Comparison of ENCODE assay signal across 18 cellular contexts in the genomic region with DNA sequence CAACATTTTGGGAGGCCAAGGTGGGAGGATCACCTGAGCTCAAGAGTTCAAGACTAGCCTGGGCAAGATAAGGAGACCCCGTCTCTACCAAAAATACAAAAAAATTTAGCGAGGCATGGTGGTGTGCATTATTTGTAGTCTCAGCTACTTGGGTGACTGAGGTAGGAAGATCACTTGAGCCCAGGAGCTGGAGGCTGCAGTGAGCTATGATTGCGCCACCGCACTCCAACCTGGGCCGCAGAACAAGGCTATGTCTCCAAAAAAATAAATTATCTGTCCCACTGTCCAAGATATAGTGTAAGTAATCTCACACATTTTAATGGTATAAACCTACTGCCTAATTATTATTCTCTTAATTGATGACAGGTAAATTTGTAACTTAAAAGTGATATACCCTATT. TPM values are rescaled to one million over a fixed set of nuclear protein-coding genes. Genes with fewer than 3 reads are reported as not detected.
DNase-seq lines count a peak whose midpoint lies in the region; ATAC-seq, FAIRE-seq and TF ChIP-seq lines count a peak whose summit lies in the region.
"Had no signal": no experiment of that assay in that cellular context is flagged by ENCODE, and none has a peak within 500 bp of the region (broad histone marks: within the 10 kb centered on the region; RNA-seq: fewer than 3 reads in every experiment).

No MANE protein-coding gene starts in this region.

- H3K4me1 Mint-ChIP-seq in activated CD8-positive, alpha-beta T cell treated with anti-CD3 and anti-CD28 coated beads for 36 hours (ENCODE audit: low read depth), result peaks cover 70% of the 10 kb centered on the region
- H3K4me1 Mint-ChIP-seq in activated CD8-positive, alpha-beta T cell treated with anti-CD3 and anti-CD28 coated beads, Interleukin-2, amount 10 ng/mL, durations not matched to agents 7 days and 5 days (ENCODE audit: low read depth), result peaks cover 73% of the 10 kb centered on the region
- peaks cover 52 to 85% (median 66%) of the 10 kb centered on the region in 4 donors for H3K4me1 Mint-ChIP-seq in CD4-positive, CD25-positive, alpha-beta regulatory T cell

- H3K56ac ChIP-seq in H1 (replicated peaks; ENCODE audit: insufficient read length, low read depth, low read length), result no peak overlapping the region

- H3K18ac ChIP-seq in H1 (ENCODE audit: extremely low read depth, low read length), result no peak overlapping the region

- H3K4me2 ChIP-seq in KMS-11, result peak overlapping the region; percentile 14; the same call in 1 of the 2 replicates
- H3K4me2 ChIP-seq in H1 (ENCODE audit: insufficient read depth in 1 of 2, low read depth in 2 of 2, low read length in 2 of 2), result no peak overlapping the region

- H3K9ac ChIP-seq in KMS-11 (no peak overlapping the region), H1 (replicated peaks in 1 of 4; ENCODE audit: extremely low read depth in 1 of 4, low read depth in 3 of 4, low read length in 3 of 4) (no peak overlapping the region)

- H3K27ac Mint-ChIP-seq in activated CD8-positive, alpha-beta T cell treated with anti-CD3 and anti-CD28 coated beads for 36 hours, result peak overlapping the region; percentile 59
- no peak overlapping the region for H3K27ac Mint-ChIP-seq in activated CD8-positive, alpha-beta T cell treated with anti-CD3 and anti-CD28 coated beads, Interleukin-2, amount 10 ng/mL, durations not matched to agents 7 days and 5 days
- peak overlapping the region in 1 of 3 donors; percentile 43 for H3K27ac Mint-ChIP-seq in CD4-positive, CD25-positive, alpha-beta regulatory T cell

- no peak overlapping the region for H3K23ac ChIP-seq in H1 (ENCODE audit: insufficient read length)

- H3K14ac ChIP-seq in H1 (ENCODE audit: insufficient read length), result no peak overlapping the region

- no peak overlapping the region for H3K4me3 Mint-ChIP-seq in activated CD8-positive, alpha-beta T cell treated with anti-CD3 and anti-CD28 coated beads for 36 hours
- no peak overlapping the region for H3K4me3 Mint-ChIP-seq in activated CD8-positive, alpha-beta T cell treated with anti-CD3 and anti-CD28 coated beads, Interleukin-2, amount 10 ng/mL, durations not matched to agents 7 days and 5 days
- peak overlapping the region in 3 of 4 donors; percentile 25 to 36 (median 26) for H3K4me3 Mint-ChIP-seq in CD4-positive, CD25-positive, alpha-beta regulatory T cell

- H2BK20ac ChIP-seq in H1 (ENCODE audit: low read length), result no peak overlapping the region

- no peaks in the 10 kb centered on the region for H3K9me3 ChIP-seq in CD4-positive, CD25-positive, alpha-beta regulatory T cell (ENCODE audit: control insufficient read depth in 2 of 2, low read length in 2 of 2)
- no peaks in the 10 kb centered on the region for H3K9me3 ChIP-seq in H1 (ENCODE audit: insufficient read depth in 2 of 2, low read depth in 1 of 2, low read length in 1 of 2)
- no peaks in the 10 kb centered on the region for H3K9me3 ChIP-seq in ovary
- no peaks in the 10 kb centered on the region for H3K9me3 ChIP-seq in thyroid gland

- no peak overlapping the region for H2BK15ac ChIP-seq in H1 (ENCODE audit: low read length)

- intact Hi-C loops in activated CD8-positive, alpha-beta T cell treated with anti-CD3 and anti-CD28 coated beads for 36 hours (cut with micrococcal nuclease), result no loop called here
- intact Hi-C loops in ovary (cut with DNase I) (no loop called here), thyroid gland (cut with DNase I) (no loop called here)

- no peaks in the 10 kb centered on the region for H3K9me3 Mint-ChIP-seq in activated CD8-positive, alpha-beta T cell treated with anti-CD3 and anti-CD28 coated beads for 36 hours
- no peaks in the 10 kb centered on the region for H3K9me3 Mint-ChIP-seq in activated CD8-positive, alpha-beta T cell treated with anti-CD3 and anti-CD28 coated beads, Interleukin-2, amount 10 ng/mL, durations not matched to agents 7 days and 5 days (ENCODE audit: insufficient read depth)
- no peaks in the 10 kb centered on the region for H3K9me3 Mint-ChIP-seq in CD4-positive, CD25-positive, alpha-beta regulatory T cell
- H3K9me3 Mint-ChIP-seq: HFFc6 had no signal

- peaks cover 27% of the 10 kb centered on the region for H3K36me3 ChIP-seq in CD4-positive, CD25-positive, alpha-beta regulatory T cell (ENCODE audit: control insufficient read depth, insufficient read depth, low read length)
- H3K36me3 ChIP-seq in KMS-11 (ENCODE audit: insufficient read depth) (no peaks in the 10 kb centered on the region; the same call in none of the 2 replicates), H1 (ENCODE audit: control insufficient read depth in 2 of 4, insufficient read depth in 4 of 4, low read length in 3 of 4) (peaks cover 0 to 17% (median 2%) of the 10 kb centered on the region in 4 experiments; a peak in 5 of 8 replicates), ovary (no peaks in the 10 kb centered on the region), thyroid gland (no peaks in the 10 kb centered on the region)

- H3K79me2 ChIP-seq in KMS-11 (ENCODE audit: insufficient read depth, low read depth) (peaks cover 98% of the 10 kb centered on the region), H1 (ENCODE audit: control insufficient read depth in 1 of 2, insufficient read depth in 2 of 2, low read length in 2 of 2) (peaks cover 39 to 100% of the 10 kb centered on the region in 2 experiments)

- 0 out of 2 replicates have a peak, but pooled peaks cover 2% of the 10 kb centered on the region for H3K79me1 ChIP-seq in H1 (ENCODE audit: low read depth, low read length)

- POLR2A ChIA-PET in activated CD8-positive, alpha-beta T cell treated with anti-CD3 and anti-CD28 coated beads for 36 hours (lab: Charles Lee), result interaction anchor here (0.6 to 3.3 kb wide), 2 partner anchors 10 to 14 kb away, joined by 3 to 14 read pairs; no protein-coding TSS in a partner anchor
- POLR2A ChIA-PET in activated CD8-positive, alpha-beta T cell treated with anti-CD3 and anti-CD28 coated beads, Interleukin-2, amount 10 ng/mL, durations not matched to agents 7 days and 5 days (lab: Charles Lee), result no interaction called here
- POLR2A ChIA-PET in H1 (lab: Charles Lee; ENCODE audit: partially characterized antibody), result interaction anchor here (0.6 to 2.8 kb wide), 4 partner anchors 10 to 13 kb away, joined by 3 to 12 read pairs (median 6); a partner anchor contains a TSS

- no peak for TF ChIP-seq RAD21 in H1 (IDR thresholded peaks at IDR 0.05 in 1 of 2, conservative IDR thresholded peaks at IDR 0.05 in 1 of 2; ENCODE audit: low read depth in 2 of 2, low read length in 2 of 2)

- H2AK5ac ChIP-seq in H1 (ENCODE audit: low read depth, low read length), result no peak overlapping the region

- peaks cover 42% of the 10 kb centered on the region for H3K36me3 Mint-ChIP-seq in activated CD8-positive, alpha-beta T cell treated with anti-CD3 and anti-CD28 coated beads for 36 hours (ENCODE audit: low read depth)
- peaks cover 33% of the 10 kb centered on the region for H3K36me3 Mint-ChIP-seq in activated CD8-positive, alpha-beta T cell treated with anti-CD3 and anti-CD28 coated beads, Interleukin-2, amount 10 ng/mL, durations not matched to agents 7 days and 5 days (ENCODE audit: low read depth)
- peaks cover 12% of the 10 kb centered on the region for H3K36me3 Mint-ChIP-seq in CD4-positive, CD25-positive, alpha-beta regulatory T cell

- no peak overlapping the region for H2BK12ac ChIP-seq in H1 (ENCODE audit: low read depth, low read length)

- CTCF ChIA-PET in activated CD8-positive, alpha-beta T cell treated with anti-CD3 and anti-CD28 coated beads for 36 hours (lab: Charles Lee), result interaction anchor here (1.2 to 3.6 kb wide), 6 partner anchors 9 to 102 kb away, joined by 3 to 20 read pairs (median 5); no protein-coding TSS in a partner anchor
- CTCF ChIA-PET in activated CD8-positive, alpha-beta T cell treated with anti-CD3 and anti-CD28 coated beads, Interleukin-2, amount 10 ng/mL, durations not matched to agents 7 days and 5 days (lab: Charles Lee), result interaction anchor here (0.9 to 4.1 kb wide), 7 partner anchors 10 to 85 kb away, joined by 3 to 14 read pairs (median 5); no protein-coding TSS in a partner anchor
- CTCF ChIA-PET in H1 (lab: Charles Lee; ENCODE audit: partially characterized antibody), result interaction anchor here (1.2 kb wide), 2 partner anchors 11 to 56 kb away, joined by 3 read pairs; no protein-coding TSS in a partner anchor

- no peak overlapping the region for H3K27ac ChIP-seq in CD4-positive, CD25-positive, alpha-beta regulatory T cell (ENCODE audit: insufficient read depth, low read length, poor library complexity, severe bottlenecking)
- H3K27ac ChIP-seq in KMS-11 (no peak overlapping the region), H1 (ENCODE audit: low read depth, low read length) (no peak overlapping the region), ovary (no peak overlapping the region), thyroid gland (no peak overlapping the region)

- TF ChIP-seq EP300 in H1 (IDR thresholded peaks at IDR 0.05; ENCODE audit: borderline replicate concordance in 1 of 2, low read depth in 2 of 2, low read length in 2 of 2) (no peak), ovary (IDR thresholded peaks at IDR 0.05) (no peak)

- peaks cover 74% of the 10 kb centered on the region for H3K4me1 ChIP-seq in CD4-positive, CD25-positive, alpha-beta regulatory T cell (ENCODE audit: control insufficient read depth, insufficient read depth, low read length, poor library complexity, severe bottlenecking)
- H3K4me1 ChIP-seq in KMS-11 (ENCODE audit: low read depth, poor library complexity, severe bottlenecking) (peaks cover 24% of the 10 kb centered on the region), H1 (replicated peaks in 1 of 4; ENCODE audit: control insufficient read depth in 3 of 4, insufficient read depth in 4 of 4, low read length in 3 of 4) (peaks cover 0 to 3% (median 0%) of the 10 kb centered on the region in 4 experiments; a peak in 2 of 7 replicates), ovary (ENCODE audit: insufficient read depth) (peaks cover 3% of the 10 kb centered on the region), thyroid gland (peaks cover 29 to 46% of the 10 kb centered on the region in 2 donors)

- no peak overlapping the region for H4K91ac ChIP-seq in H1 (replicated peaks; ENCODE audit: insufficient read length, low read length)

- WGBS in H1 (ENCODE audit: extremely low coverage in 1 of 2, insufficient coverage in 1 of 2, insufficient read length in 1 of 2, insufficient replicate concordance in 2 of 2, low coverage in 1 of 2, low lambda C conversion rate in 2 of 2, missing lambda C conversion rate in 1 of 2), 2 experiments, result 92% methylated on average over 5 of the region's 5 CpGs; no CpG with 5 or more reads in 1 of the 2 experiments
- 97% methylated on average over 5 of the region's 5 CpGs for WGBS in ovary, 3 donors
- WGBS in thyroid gland, 2 donors, result 95 to 97% methylated on average over 5 of the region's 5 CpGs

- no peak overlapping the region for H4K5ac ChIP-seq in H1 (ENCODE audit: insufficient read length, low read depth, low read length)

- no peaks in the 10 kb centered on the region for H3K27me3 Mint-ChIP-seq in activated CD8-positive, alpha-beta T cell treated with anti-CD3 and anti-CD28 coated beads for 36 hours
- no peaks in the 10 kb centered on the region for H3K27me3 Mint-ChIP-seq in activated CD8-positive, alpha-beta T cell treated with anti-CD3 and anti-CD28 coated beads, Interleukin-2, amount 10 ng/mL, durations not matched to agents 7 days and 5 days (ENCODE audit: low read depth)
- H3K27me3 Mint-ChIP-seq in CD4-positive, CD25-positive, alpha-beta regulatory T cell, result no peaks in the 10 kb centered on the region

- peak overlapping the region; percentile 74 for H3K4me3 ChIP-seq in CD4-positive, CD25-positive, alpha-beta regulatory T cell (ENCODE audit: low read depth, low read length)
- no peak overlapping the region for H3K4me3 ChIP-seq in KMS-11 (IDR thresholded peaks at IDR 0.05; ENCODE audit: insufficient read depth, low read depth, low read length)
- H3K4me3 ChIP-seq in H1 (ENCODE audit: extremely low read depth in 1 of 4, insufficient read depth in 2 of 4, low read depth in 3 of 4, low read length in 4 of 4), result no peak overlapping the region
- H3K4me3 ChIP-seq in ovary, result no peak overlapping the region
- no peak overlapping the region for H3K4me3 ChIP-seq in thyroid gland (replicated peaks in 1 of 3)

- no peak for TF ChIP-seq CTCF in activated CD8-positive, alpha-beta T cell treated with anti-CD3 and anti-CD28 coated beads for 36 hours (IDR thresholded peaks at IDR 0.05)
- no peak for TF ChIP-seq CTCF in KMS-11 (conservative IDR thresholded peaks at IDR 0.05; ENCODE audit: low read depth, low read length)
- no peak for TF ChIP-seq CTCF in H1 (IDR thresholded peaks at IDR 0.05; ENCODE audit: control extremely low read depth in 1 of 3, insufficient read depth in 1 of 3, low read depth in 1 of 3, low read length in 3 of 3)
- TF ChIP-seq CTCF in ovary (IDR thresholded peaks at IDR 0.05), result no peak
- no peak for TF ChIP-seq CTCF in thyroid gland (IDR thresholded peaks at IDR 0.05)

- FAIRE-seq in H1 (lab: Jason Lieb, UNC), result no peak
- FAIRE-seq: GM12892 had no signal

- H2BK120ac ChIP-seq in H1 (replicated peaks; ENCODE audit: low read depth, low read length), result no peak overlapping the region

- no peaks in the 10 kb centered on the region for H3K27me3 ChIP-seq in CD4-positive, CD25-positive, alpha-beta regulatory T cell (ENCODE audit: control insufficient read depth, insufficient read depth, low read length)
- H3K27me3 ChIP-seq in KMS-11 (ENCODE audit: insufficient read depth, low read depth), result no peaks in the 10 kb centered on the region
- no peaks in the 10 kb centered on the region for H3K27me3 ChIP-seq in H1 (replicated peaks in 1 of 4; ENCODE audit: control insufficient read depth in 3 of 4, extremely low read depth in 1 of 4, insufficient read depth in 3 of 4, low read length in 3 of 4)
- no peaks in the 10 kb centered on the region for H3K27me3 ChIP-seq in ovary
- H3K27me3 ChIP-seq in thyroid gland, result no peaks in the 10 kb centered on the region

- H3K4ac ChIP-seq in H1 (replicated peaks; ENCODE audit: insufficient read length, low read depth, low read length), result no peak overlapping the region

- ATAC-seq in activated CD8-positive, alpha-beta T cell treated with anti-CD3 and anti-CD28 coated beads for 36 hours, result no peak
- ATAC-seq in activated CD8-positive, alpha-beta T cell treated with anti-CD3 and anti-CD28 coated beads, Interleukin-2, amount 10 ng/mL, durations not matched to agents 7 days and 5 days, result no peak
- ATAC-seq in CD4-positive, CD25-positive, alpha-beta regulatory T cell (ENCODE audit: low read depth in 2 of 2), result no peak

- DNase-seq in activated CD8-positive, alpha-beta T cell treated with anti-CD3 and anti-CD28 coated beads for 36 hours, result no peak
- DNase-seq in activated CD8-positive, alpha-beta T cell treated with anti-CD3 and anti-CD28 coated beads, Interleukin-2, amount 10 ng/mL, durations not matched to agents 7 days and 5 days, result no peak
- no peak for DNase-seq in CD4-positive, CD25-positive, alpha-beta regulatory T cell
- DNase-seq in H1 (ENCODE audit: low read depth in 1 of 2, low spot score in 2 of 2) (no peak), ovary (no peak), NAMALWA (ENCODE audit: low spot score) (no peak), thyroid gland (no peak)
- DNase-seq: GF-D8, HFFc6, Karpas-422, MM.1S, NCI-H1105 treated with DMSO at 0.1 percent for 48 hours, NCI-H1694 treated with DMSO at 0.1 percent for 48 hours, NCI-H226, NCI-H526, SHP77 had no signal

- no peak overlapping the region for H2BK5ac ChIP-seq in H1 (ENCODE audit: low read depth, low read length)

- H2AFZ ChIP-seq in KMS-11 (ENCODE audit: low read depth) (no peak overlapping the region), H1 (ENCODE audit: low read length) (no peak overlapping the region)

- H4K20me1 ChIP-seq in KMS-11 (ENCODE audit: insufficient read depth), result peaks cover 36% of the 10 kb centered on the region
- H4K20me1 ChIP-seq in H1 (replicated peaks in 1 of 2; ENCODE audit: control insufficient read depth in 1 of 2, insufficient read depth in 2 of 2, low read length in 2 of 2), result peaks cover 5 to 19% of the 10 kb centered on the region in 2 experiments

- no peak overlapping the region for H4K8ac ChIP-seq in H1 (ENCODE audit: extremely low read depth, insufficient read depth, low read length)

- H3K23me2 ChIP-seq in H1 (ENCODE audit: low read depth, low read length), result no peaks in the 10 kb centered on the region

- no peak for TF ChIP-seq POLR2A in H1 (IDR thresholded peaks at IDR 0.05; ENCODE audit: control extremely low read depth in 1 of 2, low read depth in 2 of 2, low read length in 2 of 2)
- TF ChIP-seq POLR2A in ovary (IDR thresholded peaks at IDR 0.05), result no peak
- TF ChIP-seq POLR2A in thyroid gland (IDR thresholded peaks at IDR 0.05), result no peak

RNA-seq across cellular contexts. Expression of a gene that starts 12.8 kb away (rescaled TPM):
- 10 to 100 TPM; 38.8 to 41.9 TPM for total RNA-seq in activated CD8-positive, alpha-beta T cell treated with anti-CD3 and anti-CD28 coated beads for 36 hours
- total RNA-seq in activated CD8-positive, alpha-beta T cell treated with anti-CD3 and anti-CD28 coated beads, Interleukin-2, amount 10 ng/mL, durations not matched to agents 7 days and 5 days, result 10 to 100 TPM; 43.3 to 45.7 TPM
- total RNA-seq in CD4-positive, CD25-positive, alpha-beta regulatory T cell, result 192 TPM
- polyA plus RNA-seq in CD4-positive, CD25-positive, alpha-beta regulatory T cell, result 10 to 100 TPM; 52.6 to 63.4 (median 56.1) TPM
- total RNA-seq in H1 (2021; fragmentation: NEBNext Ultra II Directional; extraction: Animal tissue kit (Norgen Biotek cat#: 25700)), result 28.8 and 29.2 TPM in 2 replicates
- 3.3 and 5.1 TPM in 2 replicates for polyA plus RNA-seq in H1 (2011; rRNA removed)
- polyA plus RNA-seq in H1 (2011; cell fraction: cytosol; rRNA removed), result 8.3 TPM
- polyA plus RNA-seq in H1 (2011; cell fraction: nucleus; rRNA removed), result 20.1 TPM
- 15.0 to 19.7 TPM (median 16.4 TPM) in 4 replicates for polyA plus RNA-seq in H1 (2012, experiment 1 of 2)
- polyA plus RNA-seq in H1 (2012, experiment 2 of 2), result 1.1 TPM
- 21.7 TPM for polyA plus RNA-seq in H1 (2013, experiment 1 of 2)
- polyA plus RNA-seq in H1 (2013, experiment 2 of 2), result 21.9 TPM
- polyA minus RNA-seq in H1 (2011; rRNA and poly(A)+ RNA removed), result 20.5 and 20.9 TPM in 2 replicates
- 18.4 TPM for polyA minus RNA-seq in H1 (2011; cell fraction: cytosol; rRNA and poly(A)+ RNA removed)
- 52.9 TPM for polyA minus RNA-seq in H1 (2011; cell fraction: nucleus; rRNA and poly(A)+ RNA removed)
- 10 to 100 TPM; 35.4 to 52.0 (median 44.6) TPM for total RNA-seq in ovary
- polyA plus RNA-seq in ovary, result 10 to 100 TPM; 19.6 to 22.5 TPM
- 10 to 100 TPM; 49.0 to 65.4 (median 52.5) TPM for total RNA-seq in thyroid gland

RNA-seq across cellular contexts. Expression of a gene that starts 13.2 kb away (rescaled TPM):
- total RNA-seq in activated CD8-positive, alpha-beta T cell treated with anti-CD3 and anti-CD28 coated beads for 36 hours, result 10 to 100 TPM; 35.4 to 37.8 TPM
- total RNA-seq in activated CD8-positive, alpha-beta T cell treated with anti-CD3 and anti-CD28 coated beads, Interleukin-2, amount 10 ng/mL, durations not matched to agents 7 days and 5 days, result 10 to 100 TPM; 24.5 to 25.9 TPM
- total RNA-seq in CD4-positive, CD25-positive, alpha-beta regulatory T cell, result 30.8 TPM
- polyA plus RNA-seq in CD4-positive, CD25-positive, alpha-beta regulatory T cell, result 10 to 100 TPM; 60.2 to 82.0 (median 78.4) TPM
- 40.4 and 43.6 TPM in 2 replicates for total RNA-seq in H1 (2021; fragmentation: NEBNext Ultra II Directional; extraction: Animal tissue kit (Norgen Biotek cat#: 25700))
- 10.9 and 20.9 TPM in 2 replicates for polyA plus RNA-seq in H1 (2011; rRNA removed)
- 22.2 TPM for polyA plus RNA-seq in H1 (2011; cell fraction: cytosol; rRNA removed)
- polyA plus RNA-seq in H1 (2011; cell fraction: nucleus; rRNA removed), result 12.5 TPM
- 21.1 to 34.1 TPM (median 24.2 TPM) in 4 replicates for polyA plus RNA-seq in H1 (2012, experiment 1 of 2)
- polyA plus RNA-seq in H1 (2012, experiment 2 of 2), result 4.3 TPM
- 29.1 TPM for polyA plus RNA-seq in H1 (2013, experiment 1 of 2)
- polyA plus RNA-seq in H1 (2013, experiment 2 of 2), result 31.8 TPM
- polyA minus RNA-seq in H1 (2011; rRNA and poly(A)+ RNA removed), result 29.0 and 29.3 TPM in 2 replicates
- polyA minus RNA-seq in H1 (2011; cell fraction: cytosol; rRNA and poly(A)+ RNA removed), result 11.0 TPM
- polyA minus RNA-seq in H1 (2011; cell fraction: nucleus; rRNA and poly(A)+ RNA removed), result 14.6 TPM
- 10 to 100 TPM; 15.3 to 42.4 (median 31.7) TPM for total RNA-seq in ovary
- 10 to 100 TPM; 21.1 to 31.8 TPM for polyA plus RNA-seq in ovary
- total RNA-seq in thyroid gland, result 10 to 100 TPM; 24.3 to 42.7 (median 33.2) TPM

RNA-seq across cellular contexts. Expression of a gene that starts 52.1 kb away (rescaled TPM):
- 10 to 100 TPM; 21.8 to 24.0 TPM for total RNA-seq in activated CD8-positive, alpha-beta T cell treated with anti-CD3 and anti-CD28 coated beads for 36 hours
- 10 to 100 TPM; 28.1 to 31.9 TPM for total RNA-seq in activated CD8-positive, alpha-beta T cell treated with anti-CD3 and anti-CD28 coated beads, Interleukin-2, amount 10 ng/mL, durations not matched to agents 7 days and 5 days
- total RNA-seq in CD4-positive, CD25-positive, alpha-beta regulatory T cell, result 19.7 TPM
- 10 to 100 TPM; 13.9 to 21.4 (median 19.1) TPM for polyA plus RNA-seq in CD4-positive, CD25-positive, alpha-beta regulatory T cell
- total RNA-seq in H1 (2021; fragmentation: NEBNext Ultra II Directional; extraction: Animal tissue kit (Norgen Biotek cat#: 25700)), result 42.9 and 44.1 TPM in 2 replicates
- polyA plus RNA-seq in H1 (2011; rRNA removed) (14.5 and 22.7 TPM in 2 replicates), ovary (10 to 100 TPM; 13.7 to 22.9 TPM)
- 31.6 TPM for polyA plus RNA-seq in H1 (2011; cell fraction: cytosol; rRNA removed)
- polyA plus RNA-seq in H1 (2011; cell fraction: nucleus; rRNA removed), result 12.4 TPM
- 39.7 to 72.2 TPM (median 46.4 TPM) in 4 replicates for polyA plus RNA-seq in H1 (2012, experiment 1 of 2)
- 14.9 TPM for polyA plus RNA-seq in H1 (2012, experiment 2 of 2)
- polyA plus RNA-seq in H1 (2013, experiment 1 of 2), result 41.5 TPM
- 45.3 TPM for polyA plus RNA-seq in H1 (2013, experiment 2 of 2)
- polyA minus RNA-seq in H1 (2011; rRNA and poly(A)+ RNA removed), result 18.5 and 26.1 TPM in 2 replicates
- polyA minus RNA-seq in H1 (2011; cell fraction: cytosol; rRNA and poly(A)+ RNA removed), result 14.9 TPM
- 17.2 TPM for polyA minus RNA-seq in H1 (2011; cell fraction: nucleus; rRNA and poly(A)+ RNA removed)
- total RNA-seq in ovary (10 to 100 TPM; 11.8 to 25.5 (median 22.8) TPM), thyroid gland (10 to 100 TPM; 38.0 to 50.3 (median 44.8) TPM)

Comparison
In these comparisons a context has a peak if more than half of its experiments do, and no peak if none do; other contexts are left out.
1. H3K4me3 Mint-ChIP-seq: peak in CD4-positive, CD25-positive, alpha-beta regulatory T cell (3 of 4); none in activated CD8-positive, alpha-beta T cell treated with anti-CD3 and anti-CD28 coated beads for 36 hours (single experiment) and activated CD8-positive, alpha-beta T cell treated with anti-CD3 and anti-CD28 coated beads, Interleukin-2, amount 10 ng/mL, durations not matched to agents 7 days and 5 days (single experiment).